24 cellular contexts compared by ENCODE assay signal in genomic region chr18:35085450-35086032, GRCh38. TPM values are rescaled to one million over a fixed set of nuclear protein-coding genes. Genes with fewer than 3 reads are reported as not detected.
A peak's percentile ranks its signal among the peaks of the same experiment; 100 is the strongest.
DNase-seq lines count a peak whose midpoint lies in the region; TF ChIP-seq lines count a peak whose summit lies in the region.
"Had no signal": no experiment of that assay in that cellular context is flagged by ENCODE, and none has a peak within 500 bp of the region (broad histone marks: within the 10 kb centered on the region; RNA-seq: fewer than 3 reads in every experiment).

No MANE protein-coding gene starts in this region.

- peak overlapping the region; percentile 27 for H3K27ac ChIP-seq in Karpas-422 (ENCODE audit: low read length)
- H3K27ac ChIP-seq in dorsolateral prefrontal cortex, result peak overlapping the region in 40 of 59 donors; percentile 2 to 67 (median 44)
- peak overlapping the region; percentile 28 for H3K27ac ChIP-seq in hepatocyte
- no peak overlapping the region for H3K27ac ChIP-seq in GM23248
- H3K27ac ChIP-seq: BLaER1 treated with 17β-estradiol and CSF1 and Interleukin-3, amounts not matched to agents 10 nM and 100 nM; foreskin keratinocyte; Peyer's patch; SK-N-MC; testis had no signal

- H3K27me3 ChIP-seq in Karpas-422 (ENCODE audit: low read length) (no peaks in the 10 kb centered on the region), dorsolateral prefrontal cortex (no peaks in the 10 kb centered on the region), hepatocyte (no peaks in the 10 kb centered on the region), GM23248 (replicated peaks; ENCODE audit: insufficient read depth) (no peaks in the 10 kb centered on the region)
- H3K27me3 ChIP-seq: BLaER1 treated with 17β-estradiol and CSF1 and Interleukin-3, amounts not matched to agents 10 nM and 100 nM; foreskin keratinocyte; Peyer's patch; testis had no signal

- H3K79me2 ChIP-seq in Karpas-422 (ENCODE audit: low read length) (peaks cover 94% of the 10 kb centered on the region), hepatocyte (no peaks in the 10 kb centered on the region), GM23248 (ENCODE audit: insufficient read depth) (no peaks in the 10 kb centered on the region)

- intact Hi-C loops in dorsolateral prefrontal cortex (cut with DNase I), result no loop called here

- H2AFZ ChIP-seq in Karpas-422 (ENCODE audit: low read length) (no peak overlapping the region), hepatocyte (no peak overlapping the region), GM23248 (no peak overlapping the region)

- peaks cover 37% of the 10 kb centered on the region for H3K4me1 ChIP-seq in Karpas-422 (ENCODE audit: low read length)
- no peaks in the 10 kb centered on the region for H3K4me1 ChIP-seq in hepatocyte (ENCODE audit: insufficient read depth)
- peaks cover 21% of the 10 kb centered on the region for H3K4me1 ChIP-seq in GM23248 (ENCODE audit: insufficient read depth)
- H3K4me1 ChIP-seq: foreskin keratinocyte, Peyer's patch had no signal

- H4K20me1 ChIP-seq in Karpas-422 (ENCODE audit: insufficient read depth, low read depth, low read length) (peaks cover 21% of the 10 kb centered on the region), hepatocyte (ENCODE audit: insufficient read depth, poor library complexity, severe bottlenecking) (no peaks in the 10 kb centered on the region), GM23248 (ENCODE audit: insufficient read depth) (no peaks in the 10 kb centered on the region)

- H3K9ac ChIP-seq in Karpas-422 (ENCODE audit: low read length) (no peak overlapping the region), GM23248 (no peak overlapping the region)
- H3K9ac ChIP-seq: BLaER1 treated with 17β-estradiol and CSF1 and Interleukin-3, amounts not matched to agents 10 nM and 100 nM had no signal

- in situ Hi-C loops in GM23248 (cut with MboI), result no loop called here

- H3K4me3 ChIP-seq in Karpas-422 (ENCODE audit: low read length), result no peak overlapping the region
- H3K4me3 ChIP-seq in dorsolateral prefrontal cortex, result no peak overlapping the region
- H3K4me3 ChIP-seq in hepatocyte, result no peak overlapping the region
- H3K4me3 ChIP-seq in GM23248, result no peak overlapping the region
- H3K4me3 ChIP-seq: BLaER1 treated with 17β-estradiol and CSF1 and Interleukin-3, amounts not matched to agents 10 nM and 100 nM; Peyer's patch; SK-N-MC; testis had no signal

- peaks cover 18% of the 10 kb centered on the region for H3F3A ChIP-seq in GM23248 (ENCODE audit: insufficient read depth)

- H3K9me3 ChIP-seq in Karpas-422 (ENCODE audit: low read length) (no peaks in the 10 kb centered on the region), hepatocyte (ENCODE audit: low read depth) (no peaks in the 10 kb centered on the region), GM23248 (ENCODE audit: low read depth) (no peaks in the 10 kb centered on the region)
- H3K9me3 ChIP-seq: BLaER1 treated with 17β-estradiol and CSF1 and Interleukin-3, amounts not matched to agents 10 nM and 100 nM; Caco-2; Peyer's patch; testis had no signal

- DNase-seq in Karpas-422, result no peak
- DNase-seq in dorsolateral prefrontal cortex, result no peak
- DNase-seq in hepatocyte (ENCODE audit: low spot score), result peak; percentile 30
- DNase-seq in putamen (ENCODE audit: low spot score), result peak; percentile 28
- no peak for DNase-seq in GM23248
- DNase-seq in activated gamma-delta T cell (lab: John Stamatoyannopoulos, UW), result no peak
- no peak for DNase-seq in GM19240 (ENCODE audit: insufficient read length, low spot score)
- no peak for DNase-seq in COLO668 (lab: John Stamatoyannopoulos, UW; ENCODE audit: unreplicated experiment)
- DNase-seq: ACHN; effector CD4-positive, alpha-beta T cell; foreskin keratinocyte; H9; Kasumi-1; mesendoderm; MV-4-11; NCI-H146; NCI-H524; Peyer's patch; stimulated activated CD4-positive, alpha-beta T cell treated with anti-CD3 and anti-CD28 coated beads, Interleukin-4, amount 100 ng/mL, for 4 hours; stimulated activated naive CD4-positive, alpha-beta T cell; testis had no signal

- H3K4me2 ChIP-seq in Karpas-422 (ENCODE audit: low read depth, low read length, poor library complexity, severe bottlenecking) (no peak overlapping the region), hepatocyte (no peak overlapping the region), GM23248 (ENCODE audit: unreplicated experiment) (no peak overlapping the region)
- H3K4me2 ChIP-seq: BLaER1 treated with 17β-estradiol and CSF1 and Interleukin-3, amounts not matched to agents 10 nM and 100 nM had no signal

- TF ChIP-seq CTCF in dorsolateral prefrontal cortex (IDR thresholded peaks at IDR 0.05 in 54 of 56, conservative IDR thresholded peaks at IDR 0.05 in 2 of 56; ENCODE audit: low read depth in 1 of 56, partially characterized antibody in 56 of 56), result no peak
- no peak for TF ChIP-seq CTCF in hepatocyte (IDR thresholded peaks at IDR 0.05; ENCODE audit: poor library complexity)

- H3K9me2 ChIP-seq in Karpas-422 (replicated peaks; ENCODE audit: insufficient read depth, low read length) (no peaks in the 10 kb centered on the region), hepatocyte (replicated peaks; ENCODE audit: insufficient read depth) (no peaks in the 10 kb centered on the region), GM23248 (ENCODE audit: insufficient read depth) (no peaks in the 10 kb centered on the region)

- H3K36me3 ChIP-seq in Karpas-422 (ENCODE audit: insufficient read depth, low read length), result peaks cover 39% of the 10 kb centered on the region
- no peaks in the 10 kb centered on the region for H3K36me3 ChIP-seq in hepatocyte (replicated peaks; ENCODE audit: insufficient read depth, low read depth)
- H3K36me3 ChIP-seq in GM23248 (ENCODE audit: low read depth), result no peaks in the 10 kb centered on the region
- H3K36me3 ChIP-seq: Peyer's patch had no signal

- WGBS in hepatocyte (ENCODE audit: low lambda C conversion rate, missing lambda C conversion rate), result 49% methylated on average over 2 of the region's 2 CpGs
- WGBS in GM23248 (ENCODE audit: low coverage in 1 of 2, low lambda C conversion rate in 2 of 2, missing lambda C conversion rate in 2 of 2), 2 experiments, result 24 to 42% methylated on average over 2 of the region's 2 CpGs

RNA-seq across cellular contexts. Expression of gene MAPRE2, which starts 44.3 kb away (rescaled TPM):
- 200 and 267 TPM in 2 replicates for total RNA-seq in Karpas-422 (2014; rRNA removed; shearing (Covaris generic); ENCODE audit: low replicate concordance)
- total RNA-seq in dorsolateral prefrontal cortex (100 to 1,000 TPM; 105 to 278 (median 202) TPM), hepatocyte (27.6 and 28.2 TPM in 2 replicates)
- polyA plus RNA-seq in hepatocyte (19.1 and 21.1 TPM in 2 replicates), GM23248 (2016; fragmentation: Nextera tagmentation; extraction: Ambion mirVana) (16.0 and 16.1 TPM in 2 replicates)
- total RNA-seq in GM23248 (2014; rRNA removed; shearing (Covaris generic)), result 6.1 and 11.2 TPM in 2 replicates

Comparison
In these comparisons a context has a peak if more than half of its experiments do, and no peak if none do; other contexts are left out.
1. DNase-seq: peak in hepatocyte (single experiment) and putamen (single experiment); none in Karpas-422 (single experiment), dorsolateral prefrontal cortex (0 of 10), GM23248 (single experiment), activated gamma-delta T cell (single experiment), GM19240 (single experiment) and COLO668 (single experiment).